ENCODE assay signal across 33 cellular contexts in the genomic region with DNA sequence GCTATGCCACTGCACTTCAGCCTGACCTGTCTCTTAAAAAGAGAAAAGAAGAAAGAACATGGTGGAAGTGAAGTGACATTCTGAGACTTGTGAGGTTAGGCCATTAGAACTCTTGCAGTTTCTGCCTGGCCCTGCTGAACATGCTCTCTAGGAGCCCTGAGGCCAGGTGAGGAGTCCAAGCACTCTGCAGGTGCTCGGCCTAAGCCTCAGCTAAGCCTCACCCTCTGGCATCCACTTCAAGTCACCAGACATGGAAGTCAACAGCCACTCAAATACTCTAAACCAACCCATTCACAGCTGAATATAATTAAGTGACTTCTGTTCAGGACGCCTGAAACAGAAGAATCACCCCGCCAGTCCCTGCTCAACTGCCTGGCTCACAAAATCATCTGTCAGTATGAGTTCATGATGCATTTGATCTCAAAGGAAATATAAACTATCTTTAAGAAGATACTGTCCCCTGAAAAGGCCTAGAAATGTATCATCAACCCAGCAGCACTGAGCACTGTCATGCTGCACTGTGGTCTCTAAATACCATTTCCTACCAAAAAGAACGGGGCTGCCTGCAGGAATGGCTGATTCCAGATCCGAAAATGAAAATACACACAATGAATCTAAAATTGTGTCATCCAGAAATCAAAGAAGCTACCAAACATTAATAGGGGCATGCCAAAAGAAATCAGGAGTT.
"Had no signal": no experiment of that assay in that cellular context is flagged by ENCODE, and none has a peak within 500 bp of the region (broad histone marks: within the 10 kb centered on the region; RNA-seq: fewer than 3 reads in every experiment).

No MANE protein-coding gene starts in this region.

- H3K27ac ChIP-seq: cardiac muscle cell, PC-9, SJCRH30, SK-N-MC had no signal

- H3K27me3 ChIP-seq: ascending aorta, cardiac muscle cell, MG63 had no signal

- H3K4me3 ChIP-seq: ascending aorta, cardiac muscle cell, MG63, PC-9, SJCRH30, SK-N-MC had no signal

- ATAC-seq: activated CD8-positive, alpha-beta T cell treated with anti-CD3 and anti-CD28 coated beads for 36 hours; activated T-cell treated with anti-CD3 and anti-CD28 coated beads, Interleukin-2, amount 50 U/mL, for 72 hours; activated T-helper 17 cell treated with anti-CD3 and anti-CD28 coated beads, Interleukin-2, amount 50 U/mL, for 72 hours had no signal

- DNase-seq: activated CD4-positive, alpha-beta T cell treated with anti-CD3 and anti-CD28 coated beads, Interleukin-2, amount 10 ng/mL, durations not matched to agents 24 days and 14 days; activated CD4-positive, alpha-beta T cell treated with anti-CD3 and anti-CD28 coated beads, Interleukin-2, amount 50 U/mL, for 4 hours; activated CD8-positive, alpha-beta T cell treated with anti-CD3 and anti-CD28 coated beads for 36 hours; activated effector memory CD4-positive, alpha-beta T cell treated with anti-CD3 and anti-CD28 coated beads, Interleukin-2, amount 50 U/mL, for 16 hours; activated naive CD4-positive, alpha-beta T cell; activated naive CD4-positive, alpha-beta T cell treated with anti-CD3 and anti-CD28 coated beads, Interleukin-2, amount 50 U/mL, for 16 hours; activated naive CD8-positive, alpha-beta T cell treated with anti-CD3 and anti-CD28 coated beads for 36 hours; activated T-cell treated with anti-CD3 and anti-CD28 coated beads, Interleukin-2, amount 50 U/mL, for 1 hour; activated T-cell treated with anti-CD3 and anti-CD28 coated beads, Interleukin-2, amount 50 U/mL, for 72 hours; amniotic stem cell; Kasumi-1; KG1; MG63; NCI-H1048; NCI-H1105 treated with DMSO at 0.1 percent for 48 hours; NCI-H1436; NCI-H1694; NCI-H2029 treated with DMSO at 0.1 percent for 48 hours; NCI-H2107; NCI-H226; NCI-H446 treated with DMSO at 0.1 percent for 48 hours; NCI-H526; NCI-H748 treated with DMSO at 0.1 percent for 48 hours; NK-92 treated with Interleukin-12 subunit alpha and Interleukin-12 subunit beta, amount 100 ng/mL, for 24 hours; PC-9; SHP77; SJCRH30; T1000 had no signal

- H3K4me1 ChIP-seq: SJCRH30 had no signal

- FAIRE-seq: RCC 7860 had no signal

- H3K4me2 ChIP-seq: PC-9 had no signal

- H3K9me3 ChIP-seq: SJCRH30 had no signal

- H2AFZ ChIP-seq: PC-9 had no signal

- H3K36me3 ChIP-seq: ascending aorta, cardiac muscle cell, MG63, SJCRH30 had no signal
